17 cellular contexts compared by ENCODE assay signal in genomic region chr11:20109731-20110445, GRCh38. TPM values are rescaled to one million over a fixed set of nuclear protein-coding genes. Genes with fewer than 3 reads are reported as not detected.
DNase-seq lines count a peak whose midpoint lies in the region; ATAC-seq, FAIRE-seq and TF ChIP-seq lines count a peak whose summit lies in the region.
"Had no signal": no experiment of that assay in that cellular context is flagged by ENCODE, and none has a peak within 500 bp of the region (broad histone marks: within the 10 kb centered on the region; RNA-seq: fewer than 3 reads in every experiment).

No MANE protein-coding gene starts in this region.

- CTCF ChIA-PET in K562 (lab: Yijun Ruan, JAX; ENCODE audit: low intra/inter-chr PET ratio): interaction anchor here (1.3 kb wide), 1 partner anchor 158 kb away, joined by 11 read pairs; no protein-coding TSS in a partner anchor

- TF ChIP-seq POLR2A in K562 (conservative IDR thresholded peaks at IDR 0.05) (no peak), vagina (IDR thresholded peaks at IDR 0.05) (no peak)

- H4K5ac ChIP-seq in mesendoderm (ENCODE audit: low read length): no peak overlapping the region

- intact Hi-C loops in K562 (cut with micrococcal nuclease): loop anchor here (2.0 to 5.0 kb wide), 3 partner anchors 29 to 73 kb away; no protein-coding TSS in a partner anchor
- intact Hi-C loops in vagina (cut with DNase I): no loop called here

- H3K36me3 ChIP-seq in K562 (ENCODE audit: control insufficient read depth, insufficient read depth, low read length): no peaks in the 10 kb centered on the region
- H3K36me3 ChIP-seq in mesendoderm (ENCODE audit: control insufficient read depth, insufficient read depth, low read length): peaks cover 11% of the 10 kb centered on the region
- peaks cover 0 to 34% of the 10 kb centered on the region in 2 donors for H3K36me3 ChIP-seq in vagina

- H3K79me1 ChIP-seq in mesendoderm (ENCODE audit: low read length): no peaks in the 10 kb centered on the region

- ATAC-seq in K562 (no peak), HG02852 (IDR thresholded peaks at IDR 0.05; ENCODE audit: unreplicated experiment) (no peak)

- H3K4me3 ChIP-seq in K562: no peak overlapping the region
- no peak overlapping the region for H3K4me3 ChIP-seq in mesendoderm (ENCODE audit: low read length)
- no peak overlapping the region for H3K4me3 ChIP-seq in vagina

- H3K4me2 ChIP-seq in K562 (ENCODE audit: insufficient read depth, low read length) (no peak overlapping the region), mesendoderm (ENCODE audit: low read length) (no peak overlapping the region)

- no peak overlapping the region for H3K23ac ChIP-seq in mesendoderm (ENCODE audit: low read length)

- FAIRE-seq in K562 (lab: Jason Lieb, UNC): no peak
- FAIRE-seq: endometrium, GM12892, RCC 7860 had no signal

- in situ Hi-C loops in K562 (cut with MboI): no loop called here

- no peak overlapping the region for H4K8ac ChIP-seq in mesendoderm (ENCODE audit: low read depth, low read length)

- H3K79me2 ChIP-seq in K562 (ENCODE audit: control insufficient read depth, insufficient read depth, low read length) (no peaks in the 10 kb centered on the region), mesendoderm (ENCODE audit: control insufficient read depth, insufficient read depth, low read length) (no peaks in the 10 kb centered on the region)

- H3K18ac ChIP-seq in mesendoderm (ENCODE audit: low read length): no peak overlapping the region

- TF ChIP-seq EP300 in K562 (IDR thresholded peaks at IDR 0.05; ENCODE audit: low read length): no peak

- H3K56ac ChIP-seq in mesendoderm (ENCODE audit: low read length): no peak overlapping the region

- no peaks in the 10 kb centered on the region for H3K9me3 ChIP-seq in K562 (replicated peaks; ENCODE audit: control insufficient read depth, insufficient read depth, low read depth, low read length)
- no peaks in the 10 kb centered on the region for H3K9me3 ChIP-seq in vagina

- no peak overlapping the region for H2AK5ac ChIP-seq in mesendoderm (ENCODE audit: low read length)

- no peak for TF ChIP-seq RAD21 in K562 (CRISPR knock-in tag; conservative IDR thresholded peaks at IDR 0.05 in 1 of 2, IDR thresholded peaks at IDR 0.05 in 1 of 2)

- H2BK5ac ChIP-seq in mesendoderm (ENCODE audit: low read length): no peak overlapping the region

- no peaks in the 10 kb centered on the region; the same call in 1 of the 2 replicates for H4K20me1 ChIP-seq in K562 (replicated peaks; ENCODE audit: control insufficient read depth, insufficient read depth, low read length)

- no peaks in the 10 kb centered on the region for H3K27me3 ChIP-seq in K562 (ENCODE audit: control insufficient read depth in 2 of 2, insufficient read depth in 2 of 2, low read length in 2 of 2)
- no peaks in the 10 kb centered on the region for H3K27me3 ChIP-seq in mesendoderm (ENCODE audit: insufficient read depth, low read length, poor library complexity)
- no peaks in the 10 kb centered on the region for H3K27me3 ChIP-seq in vagina

- WGBS in K562 (ENCODE audit: insufficient coverage, low coverage, missing lambda C conversion rate): 62% methylated on average over 9 of the region's 9 CpGs
- no CpG with 5 or more reads among the region's 9 CpGs for WGBS in mesendoderm (ENCODE audit: extremely low coverage, insufficient coverage, low lambda C conversion rate)

- no peak overlapping the region for H3K4ac ChIP-seq in mesendoderm (ENCODE audit: low read depth, low read length)

- H3K27ac ChIP-seq in K562 (ENCODE audit: extremely low read depth, low read depth, low read length) (no peak overlapping the region), mesendoderm (ENCODE audit: low read depth, low read length) (no peak overlapping the region), vagina (peak overlapping the region; percentile 3)

- H2BK15ac ChIP-seq in mesendoderm (replicated peaks; ENCODE audit: low read depth): no peak overlapping the region

- no peaks in the 10 kb centered on the region for H3K9me1 ChIP-seq in K562 (ENCODE audit: control insufficient read depth, insufficient read depth, low read length)

- no peak overlapping the region for H3K9ac ChIP-seq in K562 (ENCODE audit: insufficient read depth in 1 of 2, low read depth in 2 of 2, low read length in 2 of 2)
- no peak overlapping the region for H3K9ac ChIP-seq in mesendoderm (ENCODE audit: low read length)

- H3K4me1 ChIP-seq in K562 (replicated peaks in 1 of 2; ENCODE audit: control insufficient read depth in 2 of 2, insufficient read depth in 2 of 2, low read length in 2 of 2): peaks cover 12 to 14% of the 10 kb centered on the region in 2 experiments
- H3K4me1 ChIP-seq in mesendoderm (ENCODE audit: control insufficient read depth, low read depth, low read length): no peaks in the 10 kb centered on the region
- peaks cover 32% of the 10 kb centered on the region for H3K4me1 ChIP-seq in vagina

- DNase-seq in LHCN-M2 (ENCODE audit: low read depth) (peak; percentile 39), K562 (ENCODE audit: extremely low read depth in 1 of 4, low spot score in 3 of 4) (no peak), mesendoderm (peak; percentile 22), vagina (ENCODE audit: extremely low spot score in 2 of 2) (no peak)
- no peak for DNase-seq in activated naive CD4-positive, alpha-beta T cell (lab: John Stamatoyannopoulos, UW)
- DNase-seq in stimulated activated naive CD4-positive, alpha-beta T cell (lab: John Stamatoyannopoulos, UW): no peak
- DNase-seq: activated CD4-positive, alpha-beta T cell treated with anti-CD3 and anti-CD28 coated beads, Interleukin-2, amount 50 U/mL, for 1 hour; naive thymus-derived CD8-positive, alpha-beta T cell; NCI-H2107; right cardiac atrium had no signal

- H2BK120ac ChIP-seq in mesendoderm (ENCODE audit: low read depth, low read length): no peak overlapping the region

- no peak for TF ChIP-seq CTCF in K562 (IDR thresholded peaks at IDR 0.05 in 2 of 3, conservative IDR thresholded peaks at IDR 0.05 in 1 of 3; ENCODE audit: insufficient read depth in 2 of 3, low read depth in 1 of 3, low read length in 3 of 3)
- no peak for TF ChIP-seq CTCF in vagina (IDR thresholded peaks at IDR 0.05)

- BruUV-seq in K562 (replicated peaks; lab: Mats Ljungman, UMichigan): no TSS peak

- POLR2A ChIA-PET in K562 (lab: Yijun Ruan, JAX): interaction anchor here (0.6 kb wide), 2 partner anchors 115 to 164 kb away, joined by 3 read pairs; no protein-coding TSS in a partner anchor

- H2AFZ ChIP-seq in K562 (ENCODE audit: low read depth, low read length): no peak overlapping the region

TF ChIP-seq in K562, 482 proteins besides CTCF, POLR2A, EP300 and RAD21:
- TF ChIP-seq ZNF445 (CRISPR knock-in tag; IDR thresholded peaks at IDR 0.05; ENCODE audit: low read depth): no peak
- 0 out of 2 replicates have a peak, but pooled peaks have one; percentile 18 for TF ChIP-seq ESRRA (IDR thresholded peaks at IDR 0.05; ENCODE audit: borderline replicate concordance, low read depth)

RNA-seq across cellular contexts. Expression of gene DBX1, which starts 50.4 kb away (rescaled TPM):
- total RNA-seq in LHCN-M2 (2014; rRNA removed) (not detected in 2 replicates), K562 (2014; rRNA removed) (not detected in 2 replicates), K562 (2014; rRNA removed; fragmentation: Illumina TruSeq; extraction: Trizol) (not detected in 2 replicates), K562 (2015; rRNA removed; fragmentation: Illumina TruSeq; extraction: Trizol) (not detected in 2 replicates), K562 (2021) (not detected in 2 replicates), vagina (not detected)
- polyA plus RNA-seq in LHCN-M2 (2012): not detected
- total RNA-seq in K562 (2011; cell fraction: chromatin; rRNA removed; ENCODE audit: low replicate concordance): not detected in 2 replicates
- not detected in 2 replicates for total RNA-seq in K562 (2011; cell fraction: nucleolus; rRNA removed)
- total RNA-seq in K562 (2011; cell fraction: nucleoplasm; rRNA removed): not detected in 2 replicates
- polyA plus RNA-seq in K562 (2011; rRNA removed) (not detected in 2 replicates), K562 (2014; fragmentation: Illumina TruSeq; extraction: Trizol) (not detected in 2 replicates), K562 (2014; fragmentation: Nextera tagmentation; extraction: Ambion mirVana) (not detected), K562 (2014; rRNA removed) (not detected in 2 replicates)
- not detected in 2 replicates for polyA plus RNA-seq in K562 (2011; cell fraction: cytosol; rRNA removed)
- polyA plus RNA-seq in K562 (2011; cell fraction: nucleus; rRNA removed): not detected in 2 replicates
- polyA plus RNA-seq in K562 (2012): not detected in 2 replicates
- not detected in 2 replicates for polyA minus RNA-seq in K562 (2011; rRNA and poly(A)+ RNA removed)
- polyA minus RNA-seq in K562 (2011; cell fraction: cytosol; rRNA and poly(A)+ RNA removed): not detected in 2 replicates
- not detected in 2 replicates for polyA minus RNA-seq in K562 (2011; cell fraction: nucleus; rRNA and poly(A)+ RNA removed)
- 0.06 TPM for polyA plus RNA-seq in mesendoderm (2013, experiment 1 of 2)
- polyA plus RNA-seq in mesendoderm (2013, experiment 2 of 2): 0.03 TPM
- total RNA-seq: activated T-helper 2 cell treated with anti-CD3 and anti-CD28 coated beads, Interferon-gamma antibody, Interleukin-2, Interleukin-4, amounts not matched to agents 10 μg/mL and 5 μg/mL and 100 μg/mL, durations not matched to agents 14 hours and 24 hours and 36 hours; mesenteric fat pad; naive thymus-derived CD8-positive, alpha-beta T cell; osteoblast; right cardiac atrium had no signal
- polyA plus RNA-seq: right cardiac atrium had no signal

Comparison
In these comparisons a context has a peak if more than half of its experiments do, and no peak if none do; other contexts are left out.
1. DNase-seq: peak in LHCN-M2 (single experiment) and mesendoderm (single experiment); none in K562 (0 of 4), vagina (0 of 2), activated naive CD4-positive, alpha-beta T cell (0 of 4) and stimulated activated naive CD4-positive, alpha-beta T cell (0 of 6).